ENCODE assay signal across 1 cellular context in genomic region chr10:63528084-63528744, GRCh38.
A peak's percentile ranks its signal among the peaks of the same experiment; 100 is the strongest.
TF ChIP-seq lines count a peak whose summit lies in the region.

No MANE protein-coding gene starts in this region.

TF ChIP-seq in GM12878, 131 proteins besides CTCF, POLR2A, EP300 and RAD21 (continued from another document):
- TF ChIP-seq ZBTB11 (CRISPR knock-in tag; IDR thresholded peaks at IDR 0.05): no peak
- peak; percentile 4 for TF ChIP-seq USF1 (IDR thresholded peaks at IDR 0.05; ENCODE audit: borderline replicate concordance, extremely low read length, insufficient read depth, low read depth, low read length)
TF ChIP-seq in GM12878: peak in this region for 1.
